ENCODE assay signal across 17 cellular contexts in genomic region chr18:74480149-74480651, GRCh38. TPM values are rescaled to one million over a fixed set of nuclear protein-coding genes. Genes with fewer than 3 reads are reported as not detected.
"Had no signal": no experiment of that assay in that cellular context is flagged by ENCODE, and none has a peak within 500 bp of the region (broad histone marks: within the 10 kb centered on the region; RNA-seq: fewer than 3 reads in every experiment).

No MANE protein-coding gene starts in this region.

- H3K4me1 ChIP-seq: colonic mucosa, foreskin keratinocyte had no signal

- H3K27me3 ChIP-seq: colonic mucosa had no signal

- DNase-seq: activated CD4-positive, alpha-beta T cell treated with anti-CD3 and anti-CD28 coated beads, Interleukin-2, amount 10 ng/mL, durations not matched to agents 24 days and 14 days; activated CD4-positive, CD25-positive, alpha-beta regulatory T cell; activated CD8-positive, alpha-beta memory T cell treated with anti-CD3 and anti-CD28 coated beads, Interleukin-2, amount 50 U/mL, for 4 hours; activated CD8-positive, alpha-beta T cell treated with anti-CD3 and anti-CD28 coated beads, Interleukin-2, amount 10 ng/mL, durations not matched to agents 7 days and 5 days; activated effector memory CD4-positive, alpha-beta T cell treated with anti-CD3 and anti-CD28 coated beads, Interleukin-2, amount 50 U/mL, for 16 hours; activated T-cell treated with anti-CD3 and anti-CD28 coated beads, Interleukin-2, amount 50 U/mL, for 48 hours; caudate nucleus; effector CD4-positive, alpha-beta T cell; foreskin keratinocyte; immature natural killer cell; naive thymus-derived CD8-positive, alpha-beta T cell; SW 1271 had no signal

- H3K27ac ChIP-seq: foreskin keratinocyte had no signal

- H3K9me3 ChIP-seq: colonic mucosa had no signal

- ATAC-seq: activated CD8-positive, alpha-beta T cell treated with anti-CD3 and anti-CD28 coated beads, Interleukin-2, amount 10 ng/mL, durations not matched to agents 7 days and 5 days; activated naive CD4-positive, alpha-beta T cell treated with anti-CD3 and anti-CD28 coated beads, Interleukin-2, amount 50 U/mL, for 72 hours; foreskin keratinocyte; naive thymus-derived CD8-positive, alpha-beta T cell had no signal

- H3K36me3 ChIP-seq: colonic mucosa had no signal

- H3K4me3 ChIP-seq: colonic mucosa had no signal

RNA-seq across cellular contexts. Expression of gene DIPK1C, which starts 23.1 kb away (rescaled TPM):
- total RNA-seq: activated CD4-positive, alpha-beta T cell treated with anti-CD3 and anti-CD28 coated beads, Interleukin-2, amount 10 ng/mL, durations not matched to agents 24 days and 14 days; activated CD8-positive, alpha-beta T cell treated with anti-CD3 and anti-CD28 coated beads, Interleukin-2, amount 10 ng/mL, durations not matched to agents 7 days and 5 days; activated naive CD4-positive, alpha-beta T cell treated with anti-CD3 and anti-CD28 coated beads, Interleukin-2, amount 50 U/mL, for 72 hours; foreskin keratinocyte; lung microvascular endothelial cell; mononuclear cell; posterior vena cava had no signal
- polyA plus RNA-seq: foreskin keratinocyte, immature natural killer cell had no signal

RNA-seq across cellular contexts. Expression of gene CNDP1, which starts 54.1 kb away (rescaled TPM):
- total RNA-seq: activated CD4-positive, alpha-beta T cell treated with anti-CD3 and anti-CD28 coated beads, Interleukin-2, amount 10 ng/mL, durations not matched to agents 24 days and 14 days; activated CD8-positive, alpha-beta T cell treated with anti-CD3 and anti-CD28 coated beads, Interleukin-2, amount 10 ng/mL, durations not matched to agents 7 days and 5 days; foreskin keratinocyte; lung microvascular endothelial cell; mononuclear cell; naive thymus-derived CD8-positive, alpha-beta T cell had no signal
- polyA plus RNA-seq: foreskin keratinocyte; immature natural killer cell; naive thymus-derived CD8-positive, alpha-beta T cell had no signal
